Comparison of ENCODE assay signal across 8 cellular contexts in the genomic region with DNA sequence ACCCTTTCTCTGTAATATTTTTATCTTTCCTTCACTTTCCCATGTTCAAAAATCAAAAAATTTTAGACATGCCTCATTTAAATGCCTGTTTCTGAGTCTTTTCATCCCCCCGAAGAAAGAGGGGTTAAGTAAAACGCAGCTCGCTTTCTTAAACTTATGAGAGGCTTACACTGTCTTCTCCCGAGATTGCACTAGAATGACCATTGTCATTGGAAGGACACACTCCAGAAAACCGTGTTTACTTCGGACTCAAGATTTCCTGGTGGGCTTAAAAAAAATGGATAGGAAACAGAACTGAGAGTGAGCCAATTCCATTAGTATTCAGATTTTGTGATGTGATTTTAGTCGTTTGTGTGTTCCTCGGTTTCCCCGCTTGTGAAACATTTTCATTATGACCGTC. TPM values are rescaled to one million over a fixed set of nuclear protein-coding genes. Genes with fewer than 3 reads are reported as not detected.
A peak's percentile ranks its signal among the peaks of the same experiment; 100 is the strongest.
DNase-seq lines count a peak whose midpoint lies in the region; ATAC-seq and TF ChIP-seq lines count a peak whose summit lies in the region.

No MANE protein-coding gene starts in this region.

- no peaks in the 10 kb centered on the region for H4K20me1 ChIP-seq in mammary epithelial cell (ENCODE audit: insufficient read depth, low read length)

- H3K36me3 ChIP-seq in heart left ventricle (no peaks in the 10 kb centered on the region), mammary epithelial cell (ENCODE audit: insufficient read depth, low read length) (no peaks in the 10 kb centered on the region), mucosa of descending colon (ENCODE audit: low read depth) (no peaks in the 10 kb centered on the region), urinary bladder (ENCODE audit: insufficient read depth) (no peaks in the 10 kb centered on the region)

- intact Hi-C loops in heart left ventricle (cut with DNase I) = loop anchor here in 7 of 10 donors (5.0 to 10.0 kb wide), 10 partner anchors 39 to 149 kb away; partner anchors contain the start of genes RIOX2 (in 3 of the 7) and ARL6 (in 1 of the 7)
- intact Hi-C loops in left cardiac atrium (cut with DNase I) = loop anchor here in 1 of 2 donors (2.0 kb wide), 1 partner anchor 150 kb away; the partner anchor contains the start of gene RIOX2
- intact Hi-C loops in mammary epithelial cell (cut with micrococcal nuclease) = loop anchor here (1.0 to 5.0 kb wide), 4 partner anchors 49 to 149 kb away; partner anchors contain the start of gene RIOX2
- intact Hi-C loops in mucosa of descending colon (cut with DNase I, micrococcal nuclease) = no loop called here

- WGBS in heart left ventricle, 4 donors = 5 to 14% (median 8%) methylated on average over 10 of the region's 10 CpGs
- WGBS in mammary epithelial cell (ENCODE audit: low coverage, missing lambda C conversion rate) = 73% methylated on average over 10 of the region's 10 CpGs
- 35% methylated on average over 10 of the region's 10 CpGs for WGBS in urinary bladder

- BruUV-seq in mammary epithelial cell (replicated peaks; lab: Mats Ljungman, UMichigan) = TSS peak; percentile 28

- ATAC-seq in heart left ventricle = no peak
- no peak for ATAC-seq in left cardiac atrium
- no peak for ATAC-seq in mucosa of descending colon
- ATAC-seq in GM19452 (IDR thresholded peaks at IDR 0.05; ENCODE audit: unreplicated experiment) = no peak

- DNase-seq in heart left ventricle = no peak
- DNase-seq in left cardiac atrium = no peak
- DNase-seq in mammary epithelial cell = no peak
- no peak for DNase-seq in mucosa of descending colon
- no peak for DNase-seq in cerebellar cortex (ENCODE audit: low spot score)
- no peak for DNase-seq in AG20443 (ENCODE audit: low spot score)

- peak overlapping the region; percentile 95 for H3K4me2 ChIP-seq in mammary epithelial cell (ENCODE audit: insufficient read depth, low read depth, low read length)

- H3K9me3 ChIP-seq in heart left ventricle = no peaks in the 10 kb centered on the region
- H3K9me3 ChIP-seq in mammary epithelial cell (replicated peaks; ENCODE audit: insufficient read depth, low read length) = no peaks in the 10 kb centered on the region
- no peaks in the 10 kb centered on the region for H3K9me3 ChIP-seq in mucosa of descending colon

- H3K9ac ChIP-seq in mammary epithelial cell (ENCODE audit: insufficient read depth, low read length) = peak overlapping the region; percentile 58

- H2AFZ ChIP-seq in mammary epithelial cell (ENCODE audit: low read depth, low read length) = peak overlapping the region; percentile 98

- TF ChIP-seq POLR2A in heart left ventricle (IDR thresholded peaks at IDR 0.05) = no peak

- H3K4me3 ChIP-seq in heart left ventricle (peak overlapping the region; percentile 72 to 98 (median 84)), mammary epithelial cell (replicated peaks in 1 of 3; ENCODE audit: insufficient read depth in 1 of 3, low read depth in 2 of 3, low read length in 3 of 3) (peak overlapping the region; percentile 64 to 85 (median 72)), mucosa of descending colon (peak overlapping the region; percentile 63), urinary bladder (ENCODE audit: low read depth, low read length) (peak overlapping the region; percentile 94)

- dilution Hi-C loops in mammary epithelial cell (cut with HindIII; ENCODE audit: low sequenced_read_pairs) = no loop called here

- TF ChIP-seq CTCF in heart left ventricle (IDR thresholded peaks at IDR 0.05) (no peak), mammary epithelial cell (conservative IDR thresholded peaks at IDR 0.05 in 1 of 2, IDR thresholded peaks at IDR 0.05 in 1 of 2; ENCODE audit: extremely low read depth in 1 of 2, insufficient read depth in 1 of 2, low read depth in 1 of 2, low read length in 2 of 2) (no peak), mucosa of descending colon (IDR thresholded peaks at IDR 0.05) (no peak)

- in situ Hi-C loops in mammary epithelial cell (cut with MboI; ENCODE audit: low sequenced_read_pairs in 2 of 2) = no loop called here

- H3K4me1 ChIP-seq in heart left ventricle (peaks cover 0 to 49% (median 35%) of the 10 kb centered on the region in 12 donors), mammary epithelial cell (ENCODE audit: insufficient read depth, low read length) (peaks cover 10% of the 10 kb centered on the region), mucosa of descending colon (ENCODE audit: low read depth) (peaks cover 5% of the 10 kb centered on the region), urinary bladder (ENCODE audit: insufficient read depth) (peaks cover 6% of the 10 kb centered on the region)

- peak overlapping the region in 11 of 12 donors; percentile 88 to 95 (median 91) for H3K27ac ChIP-seq in heart left ventricle
- H3K27ac ChIP-seq in mammary epithelial cell (ENCODE audit: insufficient read depth, low read depth, low read length) = peak overlapping the region; percentile 67
- no peak overlapping the region for H3K27ac ChIP-seq in urinary bladder (ENCODE audit: low read depth)

- H3K27me3 ChIP-seq in heart left ventricle (no peaks in the 10 kb centered on the region), mammary epithelial cell (ENCODE audit: insufficient read depth, low read length) (no peaks in the 10 kb centered on the region)

- peaks cover 57% of the 10 kb centered on the region for H3K79me2 ChIP-seq in mammary epithelial cell (ENCODE audit: insufficient read depth, low read length)

- CTCF ChIA-PET in mammary epithelial cell (lab: Charles Lee; ENCODE audit: low non-redundant PET) = interaction anchor here (0.6 kb wide), 1 partner anchor 191 kb away, joined by 3 read pairs; no protein-coding TSS in a partner anchor

RNA-seq across cellular contexts. Expression of gene CRYBG3, which starts 1.3 kb away (rescaled TPM):
- total RNA-seq in heart left ventricle (10 to 100 TPM; 18.7 to 34.1 (median 21.4) TPM), left cardiac atrium (10 to 100 TPM; 18.3 to 23.9 TPM), mammary epithelial cell (10 to 100 TPM; 12.6 to 14.0 TPM), mucosa of descending colon (10 to 100 TPM; 13.6 to 71.6 (median 14.5) TPM), urinary bladder (67.5 TPM)
- polyA plus RNA-seq in heart left ventricle (10 to 100 TPM in 1 of 2 donors, 1 to 10 TPM in 1; 5.5 to 11.7 TPM), mammary epithelial cell (5.2 TPM), urinary bladder (16.2 TPM)
- 22.5 TPM for polyA minus RNA-seq in mammary epithelial cell

RNA-seq across cellular contexts. Expression of gene ARL6, which starts 58.5 kb away (rescaled TPM):
- total RNA-seq in heart left ventricle (1 to 10 TPM; 2.0 to 6.0 (median 3.9) TPM), left cardiac atrium (1 to 10 TPM; 4.7 to 4.8 TPM), mammary epithelial cell (1 to 10 TPM; 6.0 to 9.2 TPM), mucosa of descending colon (1 to 10 TPM; 2.2 to 6.5 (median 3.7) TPM), urinary bladder (26.8 TPM)
- polyA plus RNA-seq in heart left ventricle (1 to 10 TPM; 1.3 to 4.7 TPM), mammary epithelial cell (3.7 TPM), urinary bladder (5.1 TPM)
- polyA minus RNA-seq in mammary epithelial cell = 7.8 TPM

Comparison
In these comparisons a context has a peak if more than half of its experiments do, and no peak if none do; other contexts are left out.
1. intact Hi-C loops: an anchor here in heart left ventricle (5.0 to 10.0 kb wide) and mammary epithelial cell (1.0 to 5.0 kb wide); none called in mucosa of descending colon.